In genomic region chr13:25170554-25171107, GRCh38 we compare ENCODE assay signal across 10 cellular contexts. TPM values are rescaled to one million over a fixed set of nuclear protein-coding genes. Genes with fewer than 3 reads are reported as not detected.
DNase-seq lines count a peak whose midpoint lies in the region; ATAC-seq and TF ChIP-seq lines count a peak whose summit lies in the region.
"Had no signal": no experiment of that assay in that cellular context is flagged by ENCODE, and none has a peak within 500 bp of the region (broad histone marks: within the 10 kb centered on the region; RNA-seq: fewer than 3 reads in every experiment).

No MANE protein-coding gene starts in this region.

- no peaks in the 10 kb centered on the region for H3K36me3 ChIP-seq in left ventricle myocardium inferior
- no peaks in the 10 kb centered on the region for H3K36me3 ChIP-seq in right atrium auricular region
- H3K36me3 ChIP-seq in vagina, result no peaks in the 10 kb centered on the region

- no peak for TF ChIP-seq POLR2A in vagina (IDR thresholded peaks at IDR 0.05)

- H3K27ac ChIP-seq in left ventricle myocardium inferior (replicated peaks) (no peak overlapping the region), right atrium auricular region (no peak overlapping the region), vagina (no peak overlapping the region)

- intact Hi-C loops in left ventricle myocardium inferior (cut with micrococcal nuclease) (no loop called here), vagina (cut with DNase I) (no loop called here)

- peaks cover 89% of the 10 kb centered on the region for H3K27me3 ChIP-seq in left ventricle myocardium inferior (ENCODE audit: low read depth)
- H3K27me3 ChIP-seq in right atrium auricular region, result peaks cover 4 to 26% of the 10 kb centered on the region in 2 donors
- H3K27me3 ChIP-seq in vagina, result peaks cover 10% of the 10 kb centered on the region

- ATAC-seq in GM21528 (IDR thresholded peaks at IDR 0.05; ENCODE audit: low FRiP score, unreplicated experiment) (no peak), HG03280 (IDR thresholded peaks at IDR 0.05; ENCODE audit: unreplicated experiment) (no peak)
- ATAC-seq: left ventricle myocardium superior had no signal

- H3K4me3 ChIP-seq in left ventricle myocardium inferior, result peak overlapping the region; percentile 55
- peak overlapping the region in 1 of 2 donors; percentile 37 for H3K4me3 ChIP-seq in right atrium auricular region
- peak overlapping the region; percentile 41 for H3K4me3 ChIP-seq in astrocyte of the cerebellum (ENCODE audit: low read depth, low read length)
- H3K4me3 ChIP-seq in vagina, result peak overlapping the region; percentile 30 to 42

- in situ Hi-C loops in astrocyte of the cerebellum (cut with HindIII; ENCODE audit: low sequenced_read_pairs), result no loop called here

- H3K4me1 ChIP-seq in left ventricle myocardium inferior (peaks cover 16% of the 10 kb centered on the region), right atrium auricular region (peaks cover 0 to 13% of the 10 kb centered on the region in 2 donors), vagina (peaks cover 10% of the 10 kb centered on the region)

- no peaks in the 10 kb centered on the region for H3K9me3 ChIP-seq in left ventricle myocardium inferior (replicated peaks)
- H3K9me3 ChIP-seq in right atrium auricular region, result no peaks in the 10 kb centered on the region
- H3K9me3 ChIP-seq in vagina, result no peaks in the 10 kb centered on the region

- no peak for TF ChIP-seq CTCF in left ventricle myocardium inferior (IDR thresholded peaks at IDR 0.05; ENCODE audit: borderline replicate concordance)
- TF ChIP-seq CTCF in right atrium auricular region (IDR thresholded peaks at IDR 0.05), result no peak
- no peak for TF ChIP-seq CTCF in astrocyte of the cerebellum (IDR thresholded peaks at IDR 0.05; ENCODE audit: low read depth, low read length, missing control alignments)
- TF ChIP-seq CTCF in vagina (IDR thresholded peaks at IDR 0.05), result no peak

- DNase-seq in left ventricle myocardium inferior (no peak), right atrium auricular region (ENCODE audit: low spot score) (no peak), astrocyte of the cerebellum (ENCODE audit: low read depth) (no peak), medulla oblongata (ENCODE audit: extremely low spot score) (peak; percentile 35), vagina (ENCODE audit: extremely low spot score in 2 of 2) (no peak), SKM-1 treated with dmso at 0.1 percent for 144 hours (lab: John Stamatoyannopoulos, UW; ENCODE audit: unreplicated experiment) (no peak)
- DNase-seq: DND-41 had no signal

RNA-seq across cellular contexts. Expression of gene AMER2, which starts 1.5 kb away (rescaled TPM):
- total RNA-seq in left ventricle myocardium inferior (not detected), right atrium auricular region (not detected), vagina (not detected)
- total RNA-seq: left ventricle myocardium superior had no signal
